Comparison of ENCODE assay signal across 13 cellular contexts in genomic region chr9:98583417-98583816, GRCh38.
A peak's percentile ranks its signal among the peaks of the same experiment; 100 is the strongest.
DNase-seq lines count a peak whose midpoint lies in the region; ATAC-seq and TF ChIP-seq lines count a peak whose summit lies in the region.
"Had no signal": no experiment of that assay in that cellular context is flagged by ENCODE, and none has a peak within 500 bp of the region (broad histone marks: within the 10 kb centered on the region; RNA-seq: fewer than 3 reads in every experiment).

No MANE protein-coding gene starts in this region.

- no peak overlapping the region for H4K12ac ChIP-seq in trophoblast cell (ENCODE audit: low read depth, low read length)

- no peak overlapping the region for H2AK5ac ChIP-seq in trophoblast cell (ENCODE audit: low read length)

- H2AFZ ChIP-seq in Loucy (ENCODE audit: low read length) = no peak overlapping the region
- H2AFZ ChIP-seq in SK-N-SH (ENCODE audit: low read depth) = no peak overlapping the region
- no peak overlapping the region for H2AFZ ChIP-seq in trophoblast cell (ENCODE audit: insufficient read depth, low read length, poor library complexity)

- ATAC-seq in GM18909 (IDR thresholded peaks at IDR 0.05; ENCODE audit: poor library complexity, unreplicated experiment) (peak; percentile 8), gastroesophageal sphincter (no peak)

- H3K14ac ChIP-seq in trophoblast cell (ENCODE audit: low read length) = no peak overlapping the region

- H3K4me3 Mint-ChIP-seq in endodermal cell = no peak overlapping the region
- H3K4me3 Mint-ChIP-seq: B cell; CD4-positive, alpha-beta T cell; H9 had no signal

- no peak overlapping the region for H3K4me3 ChIP-seq in BLaER1 treated with 17β-estradiol and CSF1 and Interleukin-3, amounts not matched to agents 10 nM and 100 nM
- H3K4me3 ChIP-seq in Loucy (ENCODE audit: low read length, poor library complexity, severe bottlenecking) (no peak overlapping the region), endodermal cell (ENCODE audit: low read length) (no peak overlapping the region), gastroesophageal sphincter (no peak overlapping the region), SK-N-SH (ENCODE audit: low read depth in 2 of 2, low read length in 1 of 2) (no peak overlapping the region), trophoblast cell (ENCODE audit: low read depth, low read length) (no peak overlapping the region)

- no peaks in the 10 kb centered on the region for H3K27me3 ChIP-seq in BLaER1 treated with 17β-estradiol and CSF1 and Interleukin-3, amounts not matched to agents 10 nM and 100 nM
- H3K27me3 ChIP-seq in Loucy (ENCODE audit: insufficient read depth, low read length, poor library complexity, severe bottlenecking) = no peaks in the 10 kb centered on the region
- peaks cover 4% of the 10 kb centered on the region for H3K27me3 ChIP-seq in endodermal cell (ENCODE audit: control insufficient read depth, insufficient read depth, low read length, poor library complexity, severe bottlenecking)
- peaks cover 39% of the 10 kb centered on the region for H3K27me3 ChIP-seq in gastroesophageal sphincter
- H3K27me3 ChIP-seq in SK-N-SH (ENCODE audit: insufficient read depth) = peaks cover 13% of the 10 kb centered on the region; the same call in 1 of the 2 replicates
- no peaks in the 10 kb centered on the region for H3K27me3 ChIP-seq in trophoblast cell (ENCODE audit: insufficient read depth, low read length)

- H3K27me3 Mint-ChIP-seq in endodermal cell (ENCODE audit: insufficient read depth) = peaks cover 4% of the 10 kb centered on the region

- no peaks in the 10 kb centered on the region for H3K4me1 Mint-ChIP-seq in endodermal cell
- H3K4me1 Mint-ChIP-seq: B cell, H9 had no signal

- H3K18ac ChIP-seq in trophoblast cell (ENCODE audit: low read length) = no peak overlapping the region

- POLR2A ChIA-PET in SK-N-SH (lab: Yijun Ruan, JAX) = no interaction called here

- H3K79me2 ChIP-seq in Loucy (ENCODE audit: insufficient read depth, low read length) (no peaks in the 10 kb centered on the region), SK-N-SH (ENCODE audit: insufficient read depth) (no peaks in the 10 kb centered on the region), trophoblast cell (ENCODE audit: control insufficient read depth, insufficient read depth, low read length, poor library complexity) (no peaks in the 10 kb centered on the region)

- H3K23ac ChIP-seq in trophoblast cell (ENCODE audit: low read length) = no peak overlapping the region

- H3K9ac ChIP-seq in BLaER1 treated with 17β-estradiol and CSF1 and Interleukin-3, amounts not matched to agents 10 nM and 100 nM = no peak overlapping the region
- no peak overlapping the region for H3K9ac ChIP-seq in Loucy (ENCODE audit: low read depth, low read length, poor library complexity, severe bottlenecking)
- no peak overlapping the region for H3K9ac ChIP-seq in endodermal cell (ENCODE audit: extremely low read depth, low read length, poor library complexity, severe bottlenecking)
- H3K9ac ChIP-seq in SK-N-SH = no peak overlapping the region
- no peak overlapping the region for H3K9ac ChIP-seq in trophoblast cell (ENCODE audit: low read length)

- no peak overlapping the region for H3K4ac ChIP-seq in trophoblast cell (ENCODE audit: low read depth, low read length)

- peaks cover 7 to 14% (median 9%) of the 10 kb centered on the region in 10 experiments for H3K4me1 ChIP-seq in BLaER1 treated with 17β-estradiol and CSF1 and Interleukin-3, amounts not matched to agents 10 nM and 100 nM
- peaks cover 12% of the 10 kb centered on the region for H3K4me1 ChIP-seq in Loucy (ENCODE audit: insufficient read depth, low read length, poor library complexity, severe bottlenecking)
- H3K4me1 ChIP-seq in endodermal cell (ENCODE audit: control insufficient read depth, insufficient read depth, low read length) = no peaks in the 10 kb centered on the region
- no peaks in the 10 kb centered on the region for H3K4me1 ChIP-seq in gastroesophageal sphincter
- no peaks in the 10 kb centered on the region for H3K4me1 ChIP-seq in SK-N-SH (ENCODE audit: control insufficient read depth in 1 of 2, insufficient read depth in 2 of 2, low read depth in 1 of 2, low read length in 1 of 2)
- H3K4me1 ChIP-seq in trophoblast cell (ENCODE audit: control insufficient read depth in 1 of 2, insufficient read depth in 2 of 2, low read length in 2 of 2) = no peaks in the 10 kb centered on the region

- H3K36me3 Mint-ChIP-seq in endodermal cell (ENCODE audit: low read depth) = no peaks in the 10 kb centered on the region

- no peak for TF ChIP-seq EP300 in gastroesophageal sphincter (IDR thresholded peaks at IDR 0.05)
- TF ChIP-seq EP300 in SK-N-SH (IDR thresholded peaks at IDR 0.05; ENCODE audit: borderline replicate concordance in 1 of 2, low read depth in 1 of 2, low read length in 1 of 2) = no peak

- TF ChIP-seq CTCF in Loucy (conservative IDR thresholded peaks at IDR 0.05; ENCODE audit: low read length) (no peak), endodermal cell (conservative IDR thresholded peaks at IDR 0.05) (no peak), gastroesophageal sphincter (IDR thresholded peaks at IDR 0.05) (no peak), SK-N-SH (IDR thresholded peaks at IDR 0.05) (no peak)

- H3K9me2 ChIP-seq in Loucy (replicated peaks; ENCODE audit: low read depth, low read length) = no peaks in the 10 kb centered on the region
- no peaks in the 10 kb centered on the region for H3K9me2 ChIP-seq in SK-N-SH

- no peak for TF ChIP-seq RAD21 in SK-N-SH (IDR thresholded peaks at IDR 0.05; ENCODE audit: low read length)

- peaks cover 0 to 5% (median 0%) of the 10 kb centered on the region in 11 experiments; a peak in 2 of 22 replicates for H3K9me3 ChIP-seq in BLaER1 treated with 17β-estradiol and CSF1 and Interleukin-3, amounts not matched to agents 10 nM and 100 nM (replicated peaks in 1 of 11)
- no peaks in the 10 kb centered on the region for H3K9me3 ChIP-seq in Loucy (ENCODE audit: insufficient read depth, low read depth, low read length)
- H3K9me3 ChIP-seq in endodermal cell (ENCODE audit: control insufficient read depth, low read length) = no peaks in the 10 kb centered on the region
- no peaks in the 10 kb centered on the region for H3K9me3 ChIP-seq in gastroesophageal sphincter
- no peaks in the 10 kb centered on the region for H3K9me3 ChIP-seq in SK-N-SH
- no peaks in the 10 kb centered on the region for H3K9me3 ChIP-seq in trophoblast cell (ENCODE audit: insufficient read depth, low read depth, low read length)
- H3K9me3 ChIP-seq: Caco-2 had no signal

- no peak overlapping the region for H4K91ac ChIP-seq in trophoblast cell (ENCODE audit: low read depth, low read length)

- CTCF ChIA-PET in SK-N-SH (lab: Yijun Ruan, JAX) = interaction anchor here (1.0 kb wide), 1 partner anchor 13 kb away, joined by 3 read pairs; no protein-coding TSS in a partner anchor

- no peak overlapping the region for H2BK120ac ChIP-seq in trophoblast cell (ENCODE audit: insufficient read depth, low read length, poor library complexity)

- H3F3A ChIP-seq in Loucy (ENCODE audit: low read depth) = no peaks in the 10 kb centered on the region
- H3F3A ChIP-seq in SK-N-SH (replicated peaks; ENCODE audit: insufficient read depth) = no peaks in the 10 kb centered on the region

- H3K4me2 ChIP-seq in BLaER1 treated with 17β-estradiol and CSF1 and Interleukin-3, amounts not matched to agents 10 nM and 100 nM = peak overlapping the region; percentile 38 to 78 (median 59); a peak in 18 of 22 replicates
- peak overlapping the region; percentile 33 for H3K4me2 ChIP-seq in Loucy (ENCODE audit: low read depth, low read length, poor library complexity, severe bottlenecking)
- no peak overlapping the region for H3K4me2 ChIP-seq in SK-N-SH
- H3K4me2 ChIP-seq in trophoblast cell (ENCODE audit: low read length) = no peak overlapping the region

- 91 to 100% methylated on average over 3 of the region's 3 CpGs for WGBS in endodermal cell (ENCODE audit: insufficient coverage in 1 of 2, insufficient read length in 1 of 2), 2 experiments
- WGBS in gastroesophageal sphincter (ENCODE audit: low coverage in 1 of 2), 2 donors = 86% methylated on average over 3 of the region's 3 CpGs
- 83% methylated on average over 3 of the region's 3 CpGs for WGBS in SK-N-SH (ENCODE audit: low lambda C conversion rate)
- WGBS in trophoblast cell (ENCODE audit: extremely low coverage, insufficient coverage, insufficient read length) = no CpG with 5 or more reads among the region's 3 CpGs

- H4K20me1 ChIP-seq in BLaER1 treated with 17β-estradiol and CSF1 and Interleukin-3, amounts not matched to agents 10 nM and 100 nM = no peaks in the 10 kb centered on the region
- no peaks in the 10 kb centered on the region for H4K20me1 ChIP-seq in Loucy (ENCODE audit: insufficient read depth, low read length, poor library complexity, severe bottlenecking)
- H4K20me1 ChIP-seq in SK-N-SH (ENCODE audit: insufficient read depth) = no peaks in the 10 kb centered on the region

- no peaks in the 10 kb centered on the region for H3K36me3 ChIP-seq in BLaER1 treated with 17β-estradiol and CSF1 and Interleukin-3, amounts not matched to agents 10 nM and 100 nM
- H3K36me3 ChIP-seq in Loucy (ENCODE audit: insufficient read depth, low read length) = no peaks in the 10 kb centered on the region
- H3K36me3 ChIP-seq in endodermal cell (ENCODE audit: control insufficient read depth, insufficient read depth, low read length) = no peaks in the 10 kb centered on the region
- no peaks in the 10 kb centered on the region for H3K36me3 ChIP-seq in gastroesophageal sphincter
- H3K36me3 ChIP-seq in SK-N-SH (replicated peaks in 1 of 2; ENCODE audit: control insufficient read depth in 1 of 2, insufficient read depth in 2 of 2, low read length in 1 of 2) = no peaks in the 10 kb centered on the region
- no peaks in the 10 kb centered on the region for H3K36me3 ChIP-seq in trophoblast cell (ENCODE audit: control insufficient read depth in 1 of 2, insufficient read depth in 2 of 2, low read length in 2 of 2)

- H2BK5ac ChIP-seq in trophoblast cell (ENCODE audit: low read depth, low read length, poor library complexity) = no peak overlapping the region

- H3K27ac Mint-ChIP-seq in endodermal cell = no peak overlapping the region
- H3K27ac Mint-ChIP-seq: B cell; CD4-positive, alpha-beta T cell had no signal

- no peak overlapping the region for H4K8ac ChIP-seq in trophoblast cell (ENCODE audit: low read depth, low read length)

- no peak for TF ChIP-seq POLR2A in gastroesophageal sphincter (IDR thresholded peaks at IDR 0.05)

- no peaks in the 10 kb centered on the region for H3K9me3 Mint-ChIP-seq in endodermal cell
- H3K9me3 Mint-ChIP-seq: H9 had no signal

- no peak overlapping the region for H2BK12ac ChIP-seq in trophoblast cell (ENCODE audit: low read length)

- H3K79me1 ChIP-seq in trophoblast cell (ENCODE audit: low read length) = no peaks in the 10 kb centered on the region

- peak; percentile 29 for DNase-seq in endodermal cell
- DNase-seq in SK-N-SH = no peak
- no peak for DNase-seq in trophoblast cell
- no peak for DNase-seq in mucosa of gallbladder (ENCODE audit: low spot score)
- DNase-seq: Caco-2; CD4-positive, alpha-beta T cell; H9 had no signal

- H3K27ac ChIP-seq in BLaER1 treated with 17β-estradiol and CSF1 and Interleukin-3, amounts not matched to agents 10 nM and 100 nM = no peak overlapping the region
- H3K27ac ChIP-seq in endodermal cell (ENCODE audit: low read depth, low read length) = no peak overlapping the region
- H3K27ac ChIP-seq in gastroesophageal sphincter = no peak overlapping the region
- no peak overlapping the region for H3K27ac ChIP-seq in SK-N-SH (ENCODE audit: low read depth in 2 of 2, low read length in 1 of 2)
- H3K27ac ChIP-seq in trophoblast cell (ENCODE audit: low read depth, low read length) = no peak overlapping the region
- H3K27ac ChIP-seq: C4-2B had no signal

Comparison
In these comparisons a context has a peak if more than half of its experiments do, and no peak if none do; other contexts are left out.
1. H3K4me2 ChIP-seq: peak in BLaER1 treated with 17β-estradiol and CSF1 and Interleukin-3, amounts not matched to agents 10 nM and 100 nM (11 of 11) and Loucy (single experiment); none in SK-N-SH (single experiment) and trophoblast cell (single experiment).